ENCODE assay signal across 1 cellular context in the genomic region with DNA sequence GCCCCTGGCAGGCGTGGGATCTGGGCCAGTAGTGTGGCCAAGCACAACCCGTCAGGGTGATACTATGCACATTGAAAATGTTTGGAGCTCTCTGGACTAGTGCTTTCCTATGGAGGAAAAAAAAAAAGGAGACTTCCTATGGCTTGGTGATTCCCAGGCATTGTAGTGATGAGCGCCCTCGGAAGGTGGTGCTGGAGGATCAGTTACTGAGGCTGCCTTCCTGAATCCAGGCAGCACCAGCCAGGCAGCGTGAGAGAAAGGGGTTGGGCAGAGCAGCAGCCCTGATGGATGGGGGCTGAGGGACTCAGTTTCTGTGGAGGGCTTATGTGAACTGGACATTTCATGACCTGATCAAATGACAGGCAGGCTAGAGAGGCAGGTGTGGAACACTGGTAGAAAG.
TF ChIP-seq lines count a peak whose summit lies in the region.

No MANE protein-coding gene starts in this region.

TF ChIP-seq in K562, 482 proteins besides CTCF, POLR2A, EP300 and RAD21 (continued from another document):
- TF ChIP-seq, protein P1, sequence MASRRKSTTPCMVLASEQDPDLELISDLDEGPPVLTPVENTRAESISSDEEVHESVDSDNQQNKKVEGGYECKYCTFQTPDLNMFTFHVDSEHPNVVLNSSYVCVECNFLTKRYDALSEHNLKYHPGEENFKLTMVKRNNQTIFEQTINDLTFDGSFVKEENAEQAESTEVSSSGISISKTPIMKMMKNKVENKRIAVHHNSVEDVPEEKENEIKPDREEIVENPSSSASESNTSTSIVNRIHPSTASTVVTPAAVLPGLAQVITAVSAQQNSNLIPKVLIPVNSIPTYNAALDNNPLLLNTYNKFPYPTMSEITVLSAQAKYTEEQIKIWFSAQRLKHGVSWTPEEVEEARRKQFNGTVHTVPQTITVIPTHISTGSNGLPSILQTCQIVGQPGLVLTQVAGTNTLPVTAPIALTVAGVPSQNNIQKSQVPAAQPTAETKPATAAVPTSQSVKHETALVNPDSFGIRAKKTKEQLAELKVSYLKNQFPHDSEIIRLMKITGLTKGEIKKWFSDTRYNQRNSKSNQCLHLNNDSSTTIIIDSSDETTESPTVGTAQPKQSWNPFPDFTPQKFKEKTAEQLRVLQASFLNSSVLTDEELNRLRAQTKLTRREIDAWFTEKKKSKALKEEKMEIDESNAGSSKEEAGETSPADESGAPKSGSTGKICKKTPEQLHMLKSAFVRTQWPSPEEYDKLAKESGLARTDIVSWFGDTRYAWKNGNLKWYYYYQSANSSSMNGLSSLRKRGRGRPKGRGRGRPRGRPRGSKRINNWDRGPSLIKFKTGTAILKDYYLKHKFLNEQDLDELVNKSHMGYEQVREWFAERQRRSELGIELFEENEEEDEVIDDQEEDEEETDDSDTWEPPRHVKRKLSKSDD (conservative IDR thresholded peaks at IDR 0.05; ENCODE audit: low read length): no peak
- no peak for TF ChIP-seq ZEB2 (IDR thresholded peaks at IDR 0.05)
- TF ChIP-seq ZNF77 (CRISPR knock-in tag; IDR thresholded peaks at IDR 0.05): no peak
- no peak for TF ChIP-seq MYNN (IDR thresholded peaks at IDR 0.05)
- no peak for TF ChIP-seq MYNN (CRISPR knock-in tag; IDR thresholded peaks at IDR 0.05)
- no peak for TF ChIP-seq CTBP1 (IDR thresholded peaks at IDR 0.05; ENCODE audit: borderline replicate concordance)
- TF ChIP-seq SREBF1 (IDR thresholded peaks at IDR 0.05; ENCODE audit: borderline replicate concordance, low read depth, low read length): no peak
- no peak for TF ChIP-seq SREBF2 (CRISPR knock-in tag; IDR thresholded peaks at IDR 0.05)
- no peak for TF ChIP-seq SMARCA5 (IDR thresholded peaks at IDR 0.05)
- TF ChIP-seq ADNP (tag; IDR thresholded peaks at IDR 0.05): no peak
- TF ChIP-seq, protein P2, sequence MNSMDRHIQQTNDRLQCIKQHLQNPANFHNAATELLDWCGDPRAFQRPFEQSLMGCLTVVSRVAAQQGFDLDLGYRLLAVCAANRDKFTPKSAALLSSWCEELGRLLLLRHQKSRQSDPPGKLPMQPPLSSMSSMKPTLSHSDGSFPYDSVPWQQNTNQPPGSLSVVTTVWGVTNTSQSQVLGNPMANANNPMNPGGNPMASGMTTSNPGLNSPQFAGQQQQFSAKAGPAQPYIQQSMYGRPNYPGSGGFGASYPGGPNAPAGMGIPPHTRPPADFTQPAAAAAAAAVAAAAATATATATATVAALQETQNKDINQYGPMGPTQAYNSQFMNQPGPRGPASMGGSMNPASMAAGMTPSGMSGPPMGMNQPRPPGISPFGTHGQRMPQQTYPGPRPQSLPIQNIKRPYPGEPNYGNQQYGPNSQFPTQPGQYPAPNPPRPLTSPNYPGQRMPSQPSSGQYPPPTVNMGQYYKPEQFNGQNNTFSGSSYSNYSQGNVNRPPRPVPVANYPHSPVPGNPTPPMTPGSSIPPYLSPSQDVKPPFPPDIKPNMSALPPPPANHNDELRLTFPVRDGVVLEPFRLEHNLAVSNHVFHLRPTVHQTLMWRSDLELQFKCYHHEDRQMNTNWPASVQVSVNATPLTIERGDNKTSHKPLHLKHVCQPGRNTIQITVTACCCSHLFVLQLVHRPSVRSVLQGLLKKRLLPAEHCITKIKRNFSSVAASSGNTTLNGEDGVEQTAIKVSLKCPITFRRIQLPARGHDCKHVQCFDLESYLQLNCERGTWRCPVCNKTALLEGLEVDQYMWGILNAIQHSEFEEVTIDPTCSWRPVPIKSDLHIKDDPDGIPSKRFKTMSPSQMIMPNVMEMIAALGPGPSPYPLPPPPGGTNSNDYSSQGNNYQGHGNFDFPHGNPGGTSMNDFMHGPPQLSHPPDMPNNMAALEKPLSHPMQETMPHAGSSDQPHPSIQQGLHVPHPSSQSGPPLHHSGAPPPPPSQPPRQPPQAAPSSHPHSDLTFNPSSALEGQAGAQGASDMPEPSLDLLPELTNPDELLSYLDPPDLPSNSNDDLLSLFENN (IDR thresholded peaks at IDR 0.05; ENCODE audit: low read depth in 2 of 2, low read length in 2 of 2): no peak
- TF ChIP-seq MYBL2 (IDR thresholded peaks at IDR 0.05; ENCODE audit: low read depth): no peak
- TF ChIP-seq MYBL2 (CRISPR knock-in tag; IDR thresholded peaks at IDR 0.05; ENCODE audit: borderline replicate concordance): no peak
- TF ChIP-seq, protein P3, sequence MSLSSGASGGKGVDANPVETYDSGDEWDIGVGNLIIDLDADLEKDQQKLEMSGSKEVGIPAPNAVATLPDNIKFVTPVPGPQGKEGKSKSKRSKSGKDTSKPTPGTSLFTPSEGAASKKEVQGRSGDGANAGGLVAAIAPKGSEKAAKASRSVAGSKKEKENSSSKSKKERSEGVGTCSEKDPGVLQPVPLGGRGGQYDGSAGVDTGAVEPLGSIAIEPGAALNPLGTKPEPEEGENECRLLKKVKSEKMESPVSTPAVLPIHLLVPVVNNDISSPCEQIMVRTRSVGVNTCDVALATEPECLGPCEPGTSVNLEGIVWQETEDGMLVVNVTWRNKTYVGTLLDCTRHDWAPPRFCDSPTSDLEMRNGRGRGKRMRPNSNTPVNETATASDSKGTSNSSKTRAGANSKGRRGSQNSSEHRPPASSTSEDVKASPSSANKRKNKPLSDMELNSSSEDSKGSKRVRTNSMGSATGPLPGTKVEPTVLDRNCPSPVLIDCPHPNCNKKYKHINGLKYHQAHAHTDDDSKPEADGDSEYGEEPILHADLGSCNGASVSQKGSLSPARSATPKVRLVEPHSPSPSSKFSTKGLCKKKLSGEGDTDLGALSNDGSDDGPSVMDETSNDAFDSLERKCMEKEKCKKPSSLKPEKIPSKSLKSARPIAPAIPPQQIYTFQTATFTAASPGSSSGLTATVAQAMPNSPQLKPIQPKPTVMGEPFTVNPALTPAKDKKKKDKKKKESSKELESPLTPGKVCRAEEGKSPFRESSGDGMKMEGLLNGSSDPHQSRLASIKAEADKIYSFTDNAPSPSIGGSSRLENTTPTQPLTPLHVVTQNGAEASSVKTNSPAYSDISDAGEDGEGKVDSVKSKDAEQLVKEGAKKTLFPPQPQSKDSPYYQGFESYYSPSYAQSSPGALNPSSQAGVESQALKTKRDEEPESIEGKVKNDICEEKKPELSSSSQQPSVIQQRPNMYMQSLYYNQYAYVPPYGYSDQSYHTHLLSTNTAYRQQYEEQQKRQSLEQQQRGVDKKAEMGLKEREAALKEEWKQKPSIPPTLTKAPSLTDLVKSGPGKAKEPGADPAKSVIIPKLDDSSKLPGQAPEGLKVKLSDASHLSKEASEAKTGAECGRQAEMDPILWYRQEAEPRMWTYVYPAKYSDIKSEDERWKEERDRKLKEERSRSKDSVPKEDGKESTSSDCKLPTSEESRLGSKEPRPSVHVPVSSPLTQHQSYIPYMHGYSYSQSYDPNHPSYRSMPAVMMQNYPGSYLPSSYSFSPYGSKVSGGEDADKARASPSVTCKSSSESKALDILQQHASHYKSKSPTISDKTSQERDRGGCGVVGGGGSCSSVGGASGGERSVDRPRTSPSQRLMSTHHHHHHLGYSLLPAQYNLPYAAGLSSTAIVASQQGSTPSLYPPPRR (CRISPR knock-in tag; IDR thresholded peaks at IDR 0.05; ENCODE audit: borderline replicate concordance): no peak
- no peak for TF ChIP-seq DPF2 (IDR thresholded peaks at IDR 0.05)
- TF ChIP-seq, protein P4, sequence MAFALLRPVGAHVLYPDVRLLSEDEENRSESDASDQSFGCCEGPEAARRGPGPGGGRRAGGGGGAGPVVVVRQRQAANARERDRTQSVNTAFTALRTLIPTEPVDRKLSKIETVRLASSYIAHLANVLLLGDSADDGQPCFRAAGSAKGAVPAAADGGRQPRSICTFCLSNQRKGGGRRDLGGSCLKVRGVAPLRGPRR (CRISPR knock-in tag; IDR thresholded peaks at IDR 0.05): no peak
- no peak for TF ChIP-seq ZNF785 (CRISPR knock-in tag; IDR thresholded peaks at IDR 0.05)
- TF ChIP-seq, protein P5, sequence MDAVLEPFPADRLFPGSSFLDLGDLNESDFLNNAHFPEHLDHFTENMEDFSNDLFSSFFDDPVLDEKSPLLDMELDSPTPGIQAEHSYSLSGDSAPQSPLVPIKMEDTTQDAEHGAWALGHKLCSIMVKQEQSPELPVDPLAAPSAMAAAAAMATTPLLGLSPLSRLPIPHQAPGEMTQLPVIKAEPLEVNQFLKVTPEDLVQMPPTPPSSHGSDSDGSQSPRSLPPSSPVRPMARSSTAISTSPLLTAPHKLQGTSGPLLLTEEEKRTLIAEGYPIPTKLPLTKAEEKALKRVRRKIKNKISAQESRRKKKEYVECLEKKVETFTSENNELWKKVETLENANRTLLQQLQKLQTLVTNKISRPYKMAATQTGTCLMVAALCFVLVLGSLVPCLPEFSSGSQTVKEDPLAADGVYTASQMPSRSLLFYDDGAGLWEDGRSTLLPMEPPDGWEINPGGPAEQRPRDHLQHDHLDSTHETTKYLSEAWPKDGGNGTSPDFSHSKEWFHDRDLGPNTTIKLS (IDR thresholded peaks at IDR 0.05; ENCODE audit: borderline replicate concordance, low read depth): no peak
